In genomic region chr12:6390084-6390799, GRCh38 we compare ENCODE assay signal across 22 cellular contexts. TPM values are rescaled to one million over a fixed set of nuclear protein-coding genes. Genes with fewer than 3 reads are reported as not detected.
DNase-seq lines count a peak whose midpoint lies in the region; ATAC-seq and TF ChIP-seq lines count a peak whose summit lies in the region.
"Had no signal": no experiment of that assay in that cellular context is flagged by ENCODE, and none has a peak within 500 bp of the region (broad histone marks: within the 10 kb centered on the region; RNA-seq: fewer than 3 reads in every experiment).

No MANE protein-coding gene starts in this region.

- POLR2A ChIA-PET in MCF 10A (lab: Yijun Ruan, JAX) = interaction anchor here (0.5 to 0.6 kb wide), 2 partner anchors 26 to 55 kb away, joined by 3 read pairs; no protein-coding TSS in a partner anchor
- POLR2A ChIA-PET in activated CD4-positive, alpha-beta T cell treated with anti-CD3 and anti-CD28 coated beads, Interleukin-2, amount 10 ng/mL, durations not matched to agents 7 days and 5 days (lab: Charles Lee) = no interaction called here

- H3K27ac ChIP-seq in breast epithelium (peak overlapping the region; percentile 33 to 56), gastroesophageal sphincter (peak overlapping the region; percentile 14 to 83 (median 76)), stomach smooth muscle (ENCODE audit: low read length) (peak overlapping the region; percentile 58)
- H3K27ac ChIP-seq: SK-N-MC, upper lobe of right lung had no signal

- TF ChIP-seq CTCF in breast epithelium (IDR thresholded peaks at IDR 0.05) (no peak), MCF 10A (IDR thresholded peaks at IDR 0.05; ENCODE audit: unreplicated experiment) (no peak), gastroesophageal sphincter (IDR thresholded peaks at IDR 0.05) (no peak)

- H3K9me3 ChIP-seq in breast epithelium = no peaks in the 10 kb centered on the region
- no peaks in the 10 kb centered on the region for H3K9me3 ChIP-seq in gastroesophageal sphincter
- H3K9me3 ChIP-seq in stomach smooth muscle (ENCODE audit: control insufficient read depth in 2 of 2, low read length in 2 of 2) = no peaks in the 10 kb centered on the region
- H3K9me3 ChIP-seq: upper lobe of right lung had no signal

- TF ChIP-seq POLR2A in breast epithelium (IDR thresholded peaks at IDR 0.05) (no peak), gastroesophageal sphincter (IDR thresholded peaks at IDR 0.05) (no peak)

- peaks cover 23% of the 10 kb centered on the region for H3K4me1 Mint-ChIP-seq in MCF 10A (ENCODE audit: insufficient read depth, unreplicated experiment)
- H3K4me1 Mint-ChIP-seq in activated CD4-positive, alpha-beta T cell treated with anti-CD3 and anti-CD28 coated beads, Interleukin-2, amount 10 ng/mL, durations not matched to agents 7 days and 5 days = no peaks in the 10 kb centered on the region
- H3K4me1 Mint-ChIP-seq: activated B cell treated with CpG ODN at 0.5 μM for 24 hours; activated naive CD4-positive, alpha-beta T cell treated with anti-CD3 and anti-CD28 coated beads, Interleukin-2, amount 10 ng/mL, durations not matched to agents 7 days and 5 days; B cell had no signal

- no peaks in the 10 kb centered on the region for H3K9me3 Mint-ChIP-seq in MCF 10A (ENCODE audit: unreplicated experiment)
- H3K9me3 Mint-ChIP-seq in activated CD4-positive, alpha-beta T cell treated with anti-CD3 and anti-CD28 coated beads, Interleukin-2, amount 10 ng/mL, durations not matched to agents 7 days and 5 days = no peaks in the 10 kb centered on the region
- H3K9me3 Mint-ChIP-seq: activated B cell treated with CpG ODN at 0.5 μM for 24 hours; activated naive CD4-positive, alpha-beta T cell treated with anti-CD3 and anti-CD28 coated beads, Interleukin-2, amount 10 ng/mL, durations not matched to agents 7 days and 5 days; activated T-cell treated with anti-CD3 and anti-CD28 coated beads, Interleukin-2, amount 50 U/mL, for 4 hours; T-helper 2 cell treated with Interferon-gamma antibody and Interleukin-4, amounts not matched to agents 5 μg/mL and 100 μg/mL, for 36 hours had no signal

- WGBS in gastroesophageal sphincter (ENCODE audit: low coverage in 1 of 2), 2 donors = 48 to 71% methylated on average over 2 to 8 of the region's 15 CpGs

- BruUV-seq in MCF 10A (replicated peaks; lab: Mats Ljungman, UMichigan) = no TSS peak

- ATAC-seq in gastroesophageal sphincter = no peak
- ATAC-seq: activated T-cell treated with anti-CD3 and anti-CD28 coated beads, Interleukin-2, amount 50 U/mL, for 4 hours; sciatic nerve had no signal

- TF ChIP-seq EP300 in gastroesophageal sphincter (IDR thresholded peaks at IDR 0.05) = no peak

- no peak overlapping the region for H3K4me3 Mint-ChIP-seq in MCF 10A (ENCODE audit: unreplicated experiment)
- no peak overlapping the region for H3K4me3 Mint-ChIP-seq in activated CD4-positive, alpha-beta T cell treated with anti-CD3 and anti-CD28 coated beads, Interleukin-2, amount 10 ng/mL, durations not matched to agents 7 days and 5 days
- H3K4me3 Mint-ChIP-seq: activated B cell treated with CpG ODN at 0.5 μM for 24 hours; activated naive CD4-positive, alpha-beta T cell treated with anti-CD3 and anti-CD28 coated beads, Interleukin-2, amount 10 ng/mL, durations not matched to agents 7 days and 5 days; activated T-cell treated with anti-CD3 and anti-CD28 coated beads, Interleukin-2, amount 50 U/mL, for 4 hours; B cell; T-helper 2 cell treated with Interferon-gamma antibody and Interleukin-4, amounts not matched to agents 5 μg/mL and 100 μg/mL, for 36 hours had no signal

- no peak overlapping the region for H3K9ac ChIP-seq in stomach smooth muscle (ENCODE audit: low read length in 2 of 2)

- DNase-seq in breast epithelium (ENCODE audit: low spot score in 2 of 2) (no peak), MCF 10A (ENCODE audit: unreplicated experiment) (no peak), DMS114 treated with DMSO at 0.1 percent for 48 hours (lab: John Stamatoyannopoulos, UW; ENCODE audit: unreplicated experiment) (no peak)
- no peak for DNase-seq in activated CD4-positive, alpha-beta T cell treated with anti-CD3 and anti-CD28 coated beads, Interleukin-2, amount 10 ng/mL, durations not matched to agents 7 days and 5 days
- DNase-seq: 8988T; activated B cell treated with CpG ODN at 0.5 μM for 24 hours; activated naive CD4-positive, alpha-beta T cell treated with anti-CD3 and anti-CD28 coated beads, Interleukin-2, amount 10 ng/mL, durations not matched to agents 7 days and 5 days; activated T-cell treated with anti-CD3 and anti-CD28 coated beads, Interleukin-2, amount 50 U/mL, for 4 hours; head of caudate nucleus; KBM-7; left ventricle myocardium superior; NCI-H1930; NCI-H446 treated with DMSO at 0.1 percent for 48 hours; occipital lobe; stimulated activated naive CD4-positive, alpha-beta T cell; upper lobe of right lung had no signal

- no peaks in the 10 kb centered on the region for H3K27me3 Mint-ChIP-seq in MCF 10A (ENCODE audit: insufficient read depth, unreplicated experiment)
- peaks cover 8% of the 10 kb centered on the region for H3K27me3 Mint-ChIP-seq in activated CD4-positive, alpha-beta T cell treated with anti-CD3 and anti-CD28 coated beads, Interleukin-2, amount 10 ng/mL, durations not matched to agents 7 days and 5 days

- H3K4me1 ChIP-seq in breast epithelium (no peaks in the 10 kb centered on the region), gastroesophageal sphincter (peaks cover 0 to 67% (median 18%) of the 10 kb centered on the region in 3 donors), stomach smooth muscle (ENCODE audit: control insufficient read depth, insufficient read depth, low read length) (peaks cover 44% of the 10 kb centered on the region)

- no peaks in the 10 kb centered on the region for H3K27me3 ChIP-seq in breast epithelium
- H3K27me3 ChIP-seq in gastroesophageal sphincter = no peaks in the 10 kb centered on the region
- H3K27me3 ChIP-seq in stomach smooth muscle (ENCODE audit: control insufficient read depth in 1 of 2, insufficient read depth in 2 of 2, low read length in 2 of 2) = no peaks in the 10 kb centered on the region
- H3K27me3 ChIP-seq: upper lobe of right lung had no signal

- H3K36me3 ChIP-seq in breast epithelium = no peaks in the 10 kb centered on the region
- H3K36me3 ChIP-seq in gastroesophageal sphincter = peaks cover 0 to 59% of the 10 kb centered on the region in 2 donors
- H3K36me3 ChIP-seq in stomach smooth muscle (ENCODE audit: control insufficient read depth in 2 of 2, insufficient read depth in 2 of 2, low read length in 2 of 2) = peaks cover 40 to 42% of the 10 kb centered on the region in 2 donors

- no peak overlapping the region for H3K4me3 ChIP-seq in breast epithelium
- no peak overlapping the region for H3K4me3 ChIP-seq in gastroesophageal sphincter
- H3K4me3 ChIP-seq in stomach smooth muscle (ENCODE audit: low read length in 2 of 2) = no peak overlapping the region
- H3K4me3 ChIP-seq: SK-N-MC, upper lobe of right lung had no signal

- CTCF ChIA-PET in MCF 10A (lab: Yijun Ruan, JAX) = interaction anchor here (0.6 to 1.6 kb wide), 3 partner anchors 10 to 147 kb away, joined by 3 to 4 read pairs (median 3); no protein-coding TSS in a partner anchor
- CTCF ChIA-PET in activated CD4-positive, alpha-beta T cell treated with anti-CD3 and anti-CD28 coated beads, Interleukin-2, amount 10 ng/mL, durations not matched to agents 7 days and 5 days (lab: Charles Lee) = interaction anchor here (0.6 to 0.7 kb wide), 2 partner anchors 10 to 33 kb away, joined by 3 to 4 read pairs; no protein-coding TSS in a partner anchor

- intact Hi-C loops in breast epithelium (cut with DNase I; ENCODE audit: low total_unique reads) (no loop called here), MCF 10A (cut with micrococcal nuclease) (no loop called here)

- H3K36me3 Mint-ChIP-seq in MCF 10A (ENCODE audit: insufficient read depth, unreplicated experiment) = peaks cover 88% of the 10 kb centered on the region
- H3K36me3 Mint-ChIP-seq in activated CD4-positive, alpha-beta T cell treated with anti-CD3 and anti-CD28 coated beads, Interleukin-2, amount 10 ng/mL, durations not matched to agents 7 days and 5 days (ENCODE audit: low read depth) = no peaks in the 10 kb centered on the region
- H3K36me3 Mint-ChIP-seq: activated naive CD4-positive, alpha-beta T cell treated with anti-CD3 and anti-CD28 coated beads, Interleukin-2, amount 10 ng/mL, durations not matched to agents 7 days and 5 days had no signal

- no peak overlapping the region for H3K27ac Mint-ChIP-seq in MCF 10A (ENCODE audit: low read depth, unreplicated experiment)
- H3K27ac Mint-ChIP-seq in activated CD4-positive, alpha-beta T cell treated with anti-CD3 and anti-CD28 coated beads, Interleukin-2, amount 10 ng/mL, durations not matched to agents 7 days and 5 days = no peak overlapping the region
- H3K27ac Mint-ChIP-seq: activated B cell treated with CpG ODN at 0.5 μM for 24 hours; activated naive CD4-positive, alpha-beta T cell treated with anti-CD3 and anti-CD28 coated beads, Interleukin-2, amount 10 ng/mL, durations not matched to agents 7 days and 5 days; B cell; T-helper 2 cell treated with Interferon-gamma antibody and Interleukin-4, amounts not matched to agents 5 μg/mL and 100 μg/mL, for 36 hours had no signal

RNA-seq across cellular contexts. Expression of gene LTBR, which starts 6.3 kb away (rescaled TPM):
- total RNA-seq in breast epithelium = 100 to 1,000 TPM in 2 of 3 donors, 10 to 100 TPM in 1; 90.1 to 115 (median 108) TPM
- 158 and 169 TPM in 2 replicates for total RNA-seq in MCF 10A (2022)
- 100 to 1,000 TPM in 3 of 4 donors, 10 to 100 TPM in 1; 86.5 to 139 (median 119) TPM for total RNA-seq in gastroesophageal sphincter
- not detected for total RNA-seq in activated CD4-positive, alpha-beta T cell treated with anti-CD3 and anti-CD28 coated beads, Interleukin-2, amount 10 ng/mL, durations not matched to agents 7 days and 5 days
- total RNA-seq: B cell had no signal

RNA-seq across cellular contexts. Expression of gene SCNN1A, which starts 14.9 kb away (rescaled TPM):
- total RNA-seq in breast epithelium = 100 to 1,000 TPM in 1 of 3 donors, 10 to 100 TPM in 1, 1 to 10 TPM in 1; 1.3 to 175 (median 93.7) TPM
- total RNA-seq in MCF 10A (2022) = 136 and 139 TPM in 2 replicates
- 10 to 100 TPM in 1 of 4 donors, 1 to 10 TPM in 1, under 1 TPM in 1, not detected in 1; 0.62 to 19.9 (median 5.2) TPM for total RNA-seq in gastroesophageal sphincter
- under 1 TPM; 0.54 to 0.67 TPM for total RNA-seq in activated CD4-positive, alpha-beta T cell treated with anti-CD3 and anti-CD28 coated beads, Interleukin-2, amount 10 ng/mL, durations not matched to agents 7 days and 5 days
- total RNA-seq: activated B cell treated with CpG ODN at 0.5 μM for 24 hours, occipital lobe had no signal

RNA-seq across cellular contexts. Expression of gene TNFRSF1A, which starts 48.4 kb away (rescaled TPM):
- total RNA-seq in breast epithelium = 100 to 1,000 TPM; 232 to 256 (median 238) TPM
- total RNA-seq in MCF 10A (2022) = 103 and 110 TPM in 2 replicates
- total RNA-seq in gastroesophageal sphincter = 100 to 1,000 TPM; 150 to 356 (median 227) TPM
- total RNA-seq in activated CD4-positive, alpha-beta T cell treated with anti-CD3 and anti-CD28 coated beads, Interleukin-2, amount 10 ng/mL, durations not matched to agents 7 days and 5 days = 10 to 100 TPM; 59.3 to 64.4 TPM
- total RNA-seq: activated B cell treated with CpG ODN at 0.5 μM for 24 hours had no signal

RNA-seq across cellular contexts. Expression of gene CD27, which starts 54.5 kb away (rescaled TPM):
- total RNA-seq in breast epithelium (1 to 10 TPM in 2 of 3 donors, under 1 TPM in 1; 0.64 to 4.3 (median 2.6) TPM), MCF 10A (2022) (not detected in 2 replicates), gastroesophageal sphincter (under 1 TPM in 2 of 4 donors, not detected in 2; 0.45 to 0.89 TPM)
- 100 to 1,000 TPM; 115 to 134 TPM for total RNA-seq in activated CD4-positive, alpha-beta T cell treated with anti-CD3 and anti-CD28 coated beads, Interleukin-2, amount 10 ng/mL, durations not matched to agents 7 days and 5 days

Comparison
In these comparisons a context has a peak if more than half of its experiments do, and no peak if none do; other contexts are left out.
1. RNA of gene LTBR, which starts 6.3 kb away (total RNA-seq): 158 to 169 TPM in MCF 10A, 86.5 to 139 TPM in gastroesophageal sphincter and 90.1 to 115 TPM in breast epithelium; not detected in activated CD4-positive, alpha-beta T cell treated with anti-CD3 and anti-CD28 coated beads, Interleukin-2, amount 10 ng/mL, durations not matched to agents 7 days and 5 days; every median in the first group is over 10 times any median in the second.
2. Peak in every context shown above with its lines, with median percentiles within 50 percentile points of each other: H3K27ac ChIP-seq.